In genomic region chr10:81978238-81978637, GRCh38 we compare ENCODE assay signal across 1 cellular context.
TF ChIP-seq lines count a peak whose summit lies in the region.

No MANE protein-coding gene starts in this region.

TF ChIP-seq in HepG2, 621 proteins besides CTCF, POLR2A, EP300 and RAD21 (continued from another document):
- peak; percentile 19 to 91 for TF ChIP-seq REST (IDR thresholded peaks at IDR 0.05; ENCODE audit: borderline replicate concordance in 1 of 2, low read depth in 1 of 2, low read length in 2 of 2)
- no peak for TF ChIP-seq SRSF1 (optimal IDR thresholded peaks at IDR 0.05; ENCODE audit: low read depth, low read length)
- 0 out of 2 replicates have a peak, but pooled peaks have one; percentile 60 for TF ChIP-seq EHMT2 (IDR thresholded peaks at IDR 0.05; ENCODE audit: borderline replicate concordance, low read depth, low read length)
- TF ChIP-seq ZNF205 (CRISPR knock-in tag; IDR thresholded peaks at IDR 0.05) = no peak
- TF ChIP-seq CSRNP2 (CRISPR knock-in tag; conservative IDR thresholded peaks at IDR 0.05; ENCODE audit: low read depth) = no peak
